7 cellular contexts compared by ENCODE assay signal in the genomic region with DNA sequence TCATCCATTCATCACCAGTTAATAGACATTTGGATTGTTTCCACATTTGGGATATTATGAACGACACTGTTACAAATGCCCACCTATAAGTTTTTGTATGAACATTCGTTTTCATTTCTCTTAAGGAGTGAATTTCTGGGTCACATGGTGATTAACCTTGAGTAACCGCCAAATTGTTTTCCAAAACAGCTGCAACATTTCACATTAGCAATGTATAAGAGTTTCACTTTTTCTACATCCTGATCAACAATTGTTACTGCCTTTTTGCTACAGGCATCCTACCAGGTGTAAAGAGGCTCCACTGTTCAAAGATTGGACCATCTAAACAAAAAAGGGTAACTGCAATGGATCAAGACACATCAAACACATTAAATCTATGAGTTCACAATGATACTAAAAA.
"Had no signal": no experiment of that assay in that cellular context is flagged by ENCODE, and none has a peak within 500 bp of the region (broad histone marks: within the 10 kb centered on the region; RNA-seq: fewer than 3 reads in every experiment).

No MANE protein-coding gene starts in this region.

- ATAC-seq: GM12878 had no signal

- H3K4me3 ChIP-seq: GM12878 had no signal

- DNase-seq: GDM1, GF-D8 had no signal

- FAIRE-seq: G401.6, GM12878, GM12892, GM18507, GM19239 had no signal
